ENCODE assay signal across 1 cellular context in the genomic region with DNA sequence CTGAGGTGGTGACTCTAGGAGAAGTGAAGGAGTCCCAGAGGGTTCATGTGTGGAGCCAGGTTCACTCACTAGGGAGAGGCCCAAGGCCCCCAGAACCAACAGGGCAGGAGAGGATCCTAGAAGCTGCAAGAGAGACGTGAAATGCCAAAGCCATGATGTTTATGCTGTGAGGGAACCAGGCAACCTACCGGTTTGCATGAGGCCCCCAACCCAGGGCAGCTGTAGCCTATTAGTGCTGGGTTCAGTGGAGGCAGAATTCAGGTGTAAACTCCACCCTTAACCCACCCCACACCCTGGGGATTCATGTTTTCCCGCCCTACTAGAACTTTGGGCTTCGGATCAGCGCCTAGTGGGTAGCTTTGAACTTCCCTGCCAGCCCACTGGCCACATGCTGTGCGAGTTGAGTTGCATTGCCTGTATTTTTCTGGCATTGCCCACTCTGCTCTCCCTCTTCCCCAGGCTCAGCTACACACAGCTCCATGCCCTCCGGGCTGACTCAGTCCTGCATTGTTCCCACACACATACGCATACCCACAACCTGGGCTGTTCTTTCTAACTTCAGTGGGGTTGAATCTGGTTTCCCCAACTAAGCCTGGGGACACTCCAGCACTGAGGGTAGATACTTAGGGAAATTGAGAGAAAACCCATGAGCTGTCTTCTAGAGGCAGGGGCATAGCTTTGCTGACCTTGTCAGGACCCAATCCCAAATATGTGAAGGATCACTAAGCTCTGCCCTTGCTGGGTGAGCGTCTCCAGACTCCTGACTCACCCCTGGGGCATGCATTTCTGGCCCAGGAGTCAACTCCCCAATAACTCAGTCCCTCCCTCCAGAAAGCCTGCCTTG.
TF ChIP-seq lines count a peak whose summit lies in the region.

No MANE protein-coding gene starts in this region.

TF ChIP-seq in SK-N-SH treated with all-trans-retinoic acid at 6 μM for 48 hours, 23 proteins besides CTCF, POLR2A, EP300 and RAD21 (continued from another document):
- TF ChIP-seq, protein P1, sequence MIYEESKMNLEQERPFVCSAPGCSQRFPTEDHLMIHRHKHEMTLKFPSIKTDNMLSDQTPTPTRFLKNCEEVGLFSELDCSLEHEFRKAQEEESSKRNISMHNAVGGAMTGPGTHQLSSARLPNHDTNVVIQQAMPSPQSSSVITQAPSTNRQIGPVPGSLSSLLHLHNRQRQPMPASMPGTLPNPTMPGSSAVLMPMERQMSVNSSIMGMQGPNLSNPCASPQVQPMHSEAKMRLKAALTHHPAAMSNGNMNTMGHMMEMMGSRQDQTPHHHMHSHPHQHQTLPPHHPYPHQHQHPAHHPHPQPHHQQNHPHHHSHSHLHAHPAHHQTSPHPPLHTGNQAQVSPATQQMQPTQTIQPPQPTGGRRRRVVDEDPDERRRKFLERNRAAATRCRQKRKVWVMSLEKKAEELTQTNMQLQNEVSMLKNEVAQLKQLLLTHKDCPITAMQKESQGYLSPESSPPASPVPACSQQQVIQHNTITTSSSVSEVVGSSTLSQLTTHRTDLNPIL (CRISPR knock-in tag; IDR thresholded peaks at IDR 0.05; ENCODE audit: low read depth), result no peak
- no peak for TF ChIP-seq ESRRG (CRISPR knock-in tag; IDR thresholded peaks at IDR 0.05)
- no peak for TF ChIP-seq TOX (CRISPR knock-in tag; IDR thresholded peaks at IDR 0.05; ENCODE audit: borderline replicate concordance)
- no peak for TF ChIP-seq ZNF8 (CRISPR knock-in tag; IDR thresholded peaks at IDR 0.05)
- no peak for TF ChIP-seq ZFP3 (CRISPR knock-in tag; IDR thresholded peaks at IDR 0.05)
- no peak for TF ChIP-seq RARB (CRISPR knock-in tag; IDR thresholded peaks at IDR 0.05)
- TF ChIP-seq ZNF565 (CRISPR knock-in tag; conservative IDR thresholded peaks at IDR 0.05; ENCODE audit: low read depth), result no peak
- no peak for TF ChIP-seq BACH2 (CRISPR knock-in tag; IDR thresholded peaks at IDR 0.05; ENCODE audit: borderline replicate concordance)
